26 cellular contexts compared by ENCODE assay signal in genomic region chr10:69220510-69220909, GRCh38. TPM values are rescaled to one million over a fixed set of nuclear protein-coding genes. Genes with fewer than 3 reads are reported as not detected.
DNase-seq lines count a peak whose midpoint lies in the region; ATAC-seq, FAIRE-seq and TF ChIP-seq lines count a peak whose summit lies in the region.
"Had no signal": no experiment of that assay in that cellular context is flagged by ENCODE, and none has a peak within 500 bp of the region (broad histone marks: within the 10 kb centered on the region; RNA-seq: fewer than 3 reads in every experiment).

No MANE protein-coding gene starts in this region.

- FAIRE-seq in pancreas (lab: Jason Lieb, UNC): no peak

- H3K27me3 Mint-ChIP-seq in GM23338 (ENCODE audit: insufficient read depth, low read depth, poor library complexity): no peaks in the 10 kb centered on the region
- no peaks in the 10 kb centered on the region for H3K27me3 Mint-ChIP-seq in activated T-helper 1 cell treated with anti-CD3 and anti-CD28 coated beads, Interleukin-12 subunit alpha, Interleukin-12 subunit beta, Interleukin-2, Interleukin-4 antibody, amounts not matched to agents 30 ng/mL and 10 ng/mL and 1 ng/mL, durations not matched to agents 14 hours and 24 hours and 36 hours (ENCODE audit: insufficient read depth)
- H3K27me3 Mint-ChIP-seq: activated naive CD4-positive, alpha-beta T cell treated with anti-CD3 and anti-CD28 coated beads, Interleukin-2, amount 50 U/mL, for 24 hours; CD4-positive, alpha-beta T cell; memory B cell; stimulated activated naive CD8-positive, alpha-beta T cell treated with anti-CD3 and anti-CD28 coated beads, Interleukin-15, Interleukin-2, amounts not matched to agents 100 ng/mL and 50 ng/mL, for 24 hours had no signal

- no peaks in the 10 kb centered on the region for H3K9me2 ChIP-seq in GM23338 (ENCODE audit: insufficient read depth)

- H3K4me1 Mint-ChIP-seq in GM23338: peaks cover 7% of the 10 kb centered on the region
- H3K4me1 Mint-ChIP-seq in activated T-helper 1 cell treated with anti-CD3 and anti-CD28 coated beads, Interleukin-12 subunit alpha, Interleukin-12 subunit beta, Interleukin-2, Interleukin-4 antibody, amounts not matched to agents 30 ng/mL and 10 ng/mL and 1 ng/mL, durations not matched to agents 14 hours and 24 hours and 36 hours (ENCODE audit: low read depth): peaks cover 54% of the 10 kb centered on the region

- no peaks in the 10 kb centered on the region for H3K9me3 ChIP-seq in pancreas
- H3K9me3 ChIP-seq: breast epithelium, SJCRH30 had no signal

- H3K36me3 Mint-ChIP-seq in GM23338 (ENCODE audit: low read depth): no peaks in the 10 kb centered on the region
- H3K36me3 Mint-ChIP-seq in activated T-helper 1 cell treated with anti-CD3 and anti-CD28 coated beads, Interleukin-12 subunit alpha, Interleukin-12 subunit beta, Interleukin-2, Interleukin-4 antibody, amounts not matched to agents 30 ng/mL and 10 ng/mL and 1 ng/mL, durations not matched to agents 14 hours and 24 hours and 36 hours (ENCODE audit: low read depth): peaks cover 1% of the 10 kb centered on the region
- H3K36me3 Mint-ChIP-seq: activated naive CD4-positive, alpha-beta T cell treated with anti-CD3 and anti-CD28 coated beads, Interleukin-2, amount 50 U/mL, for 24 hours; memory B cell; naive thymus-derived CD8-positive, alpha-beta T cell had no signal

- no peaks in the 10 kb centered on the region for H4K20me1 ChIP-seq in GM23338 (replicated peaks; ENCODE audit: insufficient read depth)

- H3K4me3 Mint-ChIP-seq in GM23338: no peak overlapping the region
- H3K4me3 Mint-ChIP-seq in activated T-helper 1 cell treated with anti-CD3 and anti-CD28 coated beads, Interleukin-12 subunit alpha, Interleukin-12 subunit beta, Interleukin-2, Interleukin-4 antibody, amounts not matched to agents 30 ng/mL and 10 ng/mL and 1 ng/mL, durations not matched to agents 14 hours and 24 hours and 36 hours: no peak overlapping the region
- H3K4me3 Mint-ChIP-seq: activated CD8-positive, alpha-beta T cell treated with anti-CD3 and anti-CD28 coated beads, Interleukin-2, amount 10 ng/mL, durations not matched to agents 7 days and 5 days; activated naive CD4-positive, alpha-beta T cell treated with anti-CD3 and anti-CD28 coated beads, Interleukin-2, amount 50 U/mL, for 24 hours; CD4-positive, alpha-beta T cell; memory B cell; naive thymus-derived CD8-positive, alpha-beta T cell; stimulated activated naive CD8-positive, alpha-beta T cell treated with anti-CD3 and anti-CD28 coated beads, Interleukin-15, Interleukin-2, amounts not matched to agents 100 ng/mL and 50 ng/mL, for 24 hours had no signal

- H3F3A ChIP-seq in GM23338 (replicated peaks; ENCODE audit: low read depth): no peaks in the 10 kb centered on the region

- no peak overlapping the region for H3K4me2 ChIP-seq in GM23338
- H3K4me2 ChIP-seq: KMS-11 had no signal

- no peak overlapping the region for H3K27ac ChIP-seq in GM23338 (ENCODE audit: low read depth)
- H3K27ac ChIP-seq in pancreas: peak overlapping the region; percentile 47 to 79 (median 78)
- H3K27ac ChIP-seq: breast epithelium, SJCRH30 had no signal

- TF ChIP-seq CTCF in GM23338 (conservative IDR thresholded peaks at IDR 0.05; ENCODE audit: low read depth in 2 of 2): no peak
- no peak for TF ChIP-seq CTCF in kidney epithelial cell (IDR thresholded peaks at IDR 0.05; ENCODE audit: insufficient read depth, low read length, poor library complexity, severe bottlenecking)
- TF ChIP-seq CTCF in pancreas (IDR thresholded peaks at IDR 0.05): no peak
- TF ChIP-seq CTCF in GM13977 (IDR thresholded peaks at IDR 0.05; ENCODE audit: extremely low read depth, insufficient read depth, missing control alignments): no peak

- H2AFZ ChIP-seq in GM23338: 0 out of 2 replicates have a peak overlapping the region, but pooled peaks have one; percentile 32

- H3K4me3 ChIP-seq in GM23338: no peak overlapping the region
- peak overlapping the region; percentile 69 for H3K4me3 ChIP-seq in kidney epithelial cell (ENCODE audit: low read depth, low read length)
- H3K4me3 ChIP-seq in pancreas: peak overlapping the region in 2 of 4 donors; percentile 19 to 23
- H3K4me3 ChIP-seq: breast epithelium, SJCRH30 had no signal

- no peaks in the 10 kb centered on the region for H3K79me2 ChIP-seq in GM23338 (replicated peaks; ENCODE audit: insufficient read depth)

- ATAC-seq in GM23338 (no peak), pancreas (peak in 2 of 4 donors; percentile 37 to 51), GM21381 (IDR thresholded peaks at IDR 0.05; ENCODE audit: unreplicated experiment) (no peak), GM18867 (IDR thresholded peaks at IDR 0.05; ENCODE audit: unreplicated experiment) (no peak), HG02763 (IDR thresholded peaks at IDR 0.05; ENCODE audit: unreplicated experiment) (no peak)
- ATAC-seq: activated CD8-positive, alpha-beta T cell treated with anti-CD3 and anti-CD28 coated beads, Interleukin-2, amount 10 ng/mL, durations not matched to agents 7 days and 5 days; naive thymus-derived CD8-positive, alpha-beta T cell; PC-3 had no signal

- 35 to 39% methylated on average over 9 of the region's 9 CpGs for WGBS in pancreas, 2 donors

- intact Hi-C loops in activated T-helper 1 cell treated with anti-CD3 and anti-CD28 coated beads, Interleukin-12 subunit alpha, Interleukin-12 subunit beta, Interleukin-2, Interleukin-4 antibody, amounts not matched to agents 30 ng/mL and 10 ng/mL and 1 ng/mL, durations not matched to agents 14 hours and 24 hours and 36 hours (cut with micrococcal nuclease): no loop called here
- intact Hi-C loops in pancreas (cut with DNase I): no loop called here

- no peak for DNase-seq in GM23338 (ENCODE audit: low spot score)
- DNase-seq in activated T-helper 1 cell treated with anti-CD3 and anti-CD28 coated beads, Interleukin-12 subunit alpha, Interleukin-12 subunit beta, Interleukin-2, Interleukin-4 antibody, amounts not matched to agents 30 ng/mL and 10 ng/mL and 1 ng/mL, durations not matched to agents 14 hours and 24 hours and 36 hours (ENCODE audit: low spot score): no peak
- no peak for DNase-seq in kidney epithelial cell (ENCODE audit: low read depth)
- DNase-seq in pancreas: no peak
- DNase-seq in GM13977 (ENCODE audit: low spot score): no peak
- DNase-seq: activated CD8-positive, alpha-beta T cell treated with anti-CD3 and anti-CD28 coated beads, Interleukin-2, amount 10 ng/mL, durations not matched to agents 7 days and 5 days; activated T-cell treated with anti-CD3 and anti-CD28 coated beads, Interleukin-2, amount 50 U/mL, for 48 hours; CD4-positive, alpha-beta T cell; foreskin fibroblast; GF-D8; naive thymus-derived CD8-positive, alpha-beta T cell; NCI-H1694 treated with DMSO at 0.1 percent for 48 hours; NCI-H774; PC-3; SJCRH30; stimulated activated CD4-positive, alpha-beta T cell treated with anti-CD3 and anti-CD28 coated beads, Interleukin-4, amount 100 ng/mL, for 1 hour; trophoblast cell had no signal

- H3K9me3 Mint-ChIP-seq in GM23338: no peaks in the 10 kb centered on the region
- H3K9me3 Mint-ChIP-seq in activated T-helper 1 cell treated with anti-CD3 and anti-CD28 coated beads, Interleukin-12 subunit alpha, Interleukin-12 subunit beta, Interleukin-2, Interleukin-4 antibody, amounts not matched to agents 30 ng/mL and 10 ng/mL and 1 ng/mL, durations not matched to agents 14 hours and 24 hours and 36 hours: peaks cover under 1% of the 10 kb centered on the region
- H3K9me3 Mint-ChIP-seq: activated naive CD4-positive, alpha-beta T cell treated with anti-CD3 and anti-CD28 coated beads, Interleukin-2, amount 50 U/mL, for 24 hours; CD4-positive, alpha-beta T cell; memory B cell; naive thymus-derived CD8-positive, alpha-beta T cell; stimulated activated naive CD8-positive, alpha-beta T cell treated with anti-CD3 and anti-CD28 coated beads, Interleukin-15, Interleukin-2, amounts not matched to agents 100 ng/mL and 50 ng/mL, for 24 hours had no signal

- H3K27ac Mint-ChIP-seq in GM23338: no peak overlapping the region
- H3K27ac Mint-ChIP-seq in activated T-helper 1 cell treated with anti-CD3 and anti-CD28 coated beads, Interleukin-12 subunit alpha, Interleukin-12 subunit beta, Interleukin-2, Interleukin-4 antibody, amounts not matched to agents 30 ng/mL and 10 ng/mL and 1 ng/mL, durations not matched to agents 14 hours and 24 hours and 36 hours: peak overlapping the region; percentile 72
- H3K27ac Mint-ChIP-seq: activated CD8-positive, alpha-beta T cell treated with anti-CD3 and anti-CD28 coated beads, Interleukin-2, amount 10 ng/mL, durations not matched to agents 7 days and 5 days; activated naive CD4-positive, alpha-beta T cell treated with anti-CD3 and anti-CD28 coated beads, Interleukin-2, amount 50 U/mL, for 24 hours; CD4-positive, alpha-beta T cell; memory B cell; stimulated activated naive CD8-positive, alpha-beta T cell treated with anti-CD3 and anti-CD28 coated beads, Interleukin-15, Interleukin-2, amounts not matched to agents 100 ng/mL and 50 ng/mL, for 24 hours had no signal

- no peaks in the 10 kb centered on the region for H3K36me3 ChIP-seq in GM23338 (ENCODE audit: insufficient read depth)
- no peaks in the 10 kb centered on the region for H3K36me3 ChIP-seq in kidney epithelial cell (ENCODE audit: control insufficient read depth, insufficient read depth, low read length)
- no peaks in the 10 kb centered on the region for H3K36me3 ChIP-seq in pancreas
- H3K36me3 ChIP-seq: breast epithelium, SJCRH30 had no signal

- in situ Hi-C loops in GM13977 (cut with MboI; ENCODE audit: low pct_unique_long_range_greater_than_20kb, low sequenced_read_pairs, unreplicated experiment): loop anchor here (25.0 kb wide), 1 partner anchor 208 kb away; no protein-coding TSS in a partner anchor

- H3K4me1 ChIP-seq in GM23338 (ENCODE audit: insufficient read depth) (no peaks in the 10 kb centered on the region), pancreas (peaks cover 0 to 3% (median 0%) of the 10 kb centered on the region in 3 donors)
- H3K4me1 ChIP-seq: breast epithelium had no signal

- no peaks in the 10 kb centered on the region for H3K27me3 ChIP-seq in GM23338 (ENCODE audit: insufficient read depth)
- H3K27me3 ChIP-seq in kidney epithelial cell (ENCODE audit: control insufficient read depth, insufficient read depth, low read length): no peaks in the 10 kb centered on the region
- no peaks in the 10 kb centered on the region for H3K27me3 ChIP-seq in pancreas
- H3K27me3 ChIP-seq: breast epithelium, SJCRH30 had no signal

RNA-seq across cellular contexts. Expression of gene HKDC1, which starts 0.4 kb away (rescaled TPM):
- total RNA-seq in GM23338 (2014; rRNA removed; shearing (Covaris generic)): 0.03 TPM in 1 of 2 replicates, not detected in the other
- polyA plus RNA-seq in GM23338 (2016; fragmentation: Nextera tagmentation; extraction: Ambion mirVana) (not detected in 2 replicates), pancreas (10 to 100 TPM in 1 of 2 donors, 1 to 10 TPM in 1; 9.8 to 11.1 TPM)
- total RNA-seq in activated T-helper 1 cell treated with anti-CD3 and anti-CD28 coated beads, Interleukin-12 subunit alpha, Interleukin-12 subunit beta, Interleukin-2, Interleukin-4 antibody, amounts not matched to agents 30 ng/mL and 10 ng/mL and 1 ng/mL, durations not matched to agents 14 hours and 24 hours and 36 hours: 0.05 and 0.12 TPM in 2 replicates
- total RNA-seq in kidney epithelial cell (125 and 126 TPM in 2 replicates), pancreas (1 to 10 TPM; 3.7 to 9.3 (median 6.3) TPM)
- total RNA-seq: skeletal muscle tissue had no signal

RNA-seq across cellular contexts. Expression of gene SUPV3L1, which starts 40.5 kb away (rescaled TPM):
- total RNA-seq in GM23338 (2014; rRNA removed; shearing (Covaris generic)): 31.2 and 45.2 TPM in 2 replicates
- polyA plus RNA-seq in GM23338 (2016; fragmentation: Nextera tagmentation; extraction: Ambion mirVana): 28.7 and 29.9 TPM in 2 replicates
- 67.5 and 69.1 TPM in 2 replicates for total RNA-seq in activated T-helper 1 cell treated with anti-CD3 and anti-CD28 coated beads, Interleukin-12 subunit alpha, Interleukin-12 subunit beta, Interleukin-2, Interleukin-4 antibody, amounts not matched to agents 30 ng/mL and 10 ng/mL and 1 ng/mL, durations not matched to agents 14 hours and 24 hours and 36 hours
- 36.1 and 41.2 TPM in 2 replicates for total RNA-seq in kidney epithelial cell
- total RNA-seq in pancreas: 10 to 100 TPM in 5 of 6 donors, 1 to 10 TPM in 1; 8.6 to 18.0 (median 12.5) TPM
- polyA plus RNA-seq in pancreas: 10 to 100 TPM; 52.0 to 78.1 TPM

RNA-seq across cellular contexts. Expression of gene HK1, which starts 57.8 kb away (rescaled TPM):
- total RNA-seq in GM23338 (2014; rRNA removed; shearing (Covaris generic)): 197 and 229 TPM in 2 replicates
- polyA plus RNA-seq in GM23338 (2016; fragmentation: Nextera tagmentation; extraction: Ambion mirVana) (70.0 and 76.6 TPM in 2 replicates), pancreas (1 to 10 TPM; 6.7 to 8.8 TPM)
- 155 and 161 TPM in 2 replicates for total RNA-seq in activated T-helper 1 cell treated with anti-CD3 and anti-CD28 coated beads, Interleukin-12 subunit alpha, Interleukin-12 subunit beta, Interleukin-2, Interleukin-4 antibody, amounts not matched to agents 30 ng/mL and 10 ng/mL and 1 ng/mL, durations not matched to agents 14 hours and 24 hours and 36 hours
- total RNA-seq in kidney epithelial cell (81.7 and 83.0 TPM in 2 replicates), pancreas (10 to 100 TPM in 3 of 6 donors, 1 to 10 TPM in 3; 7.2 to 18.1 (median 10.6) TPM)

Comparison
In these comparisons a context has a peak if more than half of its experiments do, and no peak if none do; other contexts are left out.
1. RNA of gene HKDC1, which starts 0.4 kb away (total RNA-seq): 125 to 126 TPM in kidney epithelial cell; 3.7 to 9.3 TPM in pancreas, 0.05 to 0.12 TPM in activated T-helper 1 cell treated with anti-CD3 and anti-CD28 coated beads, Interleukin-12 subunit alpha, Interleukin-12 subunit beta, Interleukin-2, Interleukin-4 antibody, amounts not matched to agents 30 ng/mL and 10 ng/mL and 1 ng/mL, durations not matched to agents 14 hours and 24 hours and 36 hours and 0.03 TPM in GM23338; every median in the first group is over 10 times any median in the second.